8 cellular contexts compared by ENCODE assay signal in the genomic region with DNA sequence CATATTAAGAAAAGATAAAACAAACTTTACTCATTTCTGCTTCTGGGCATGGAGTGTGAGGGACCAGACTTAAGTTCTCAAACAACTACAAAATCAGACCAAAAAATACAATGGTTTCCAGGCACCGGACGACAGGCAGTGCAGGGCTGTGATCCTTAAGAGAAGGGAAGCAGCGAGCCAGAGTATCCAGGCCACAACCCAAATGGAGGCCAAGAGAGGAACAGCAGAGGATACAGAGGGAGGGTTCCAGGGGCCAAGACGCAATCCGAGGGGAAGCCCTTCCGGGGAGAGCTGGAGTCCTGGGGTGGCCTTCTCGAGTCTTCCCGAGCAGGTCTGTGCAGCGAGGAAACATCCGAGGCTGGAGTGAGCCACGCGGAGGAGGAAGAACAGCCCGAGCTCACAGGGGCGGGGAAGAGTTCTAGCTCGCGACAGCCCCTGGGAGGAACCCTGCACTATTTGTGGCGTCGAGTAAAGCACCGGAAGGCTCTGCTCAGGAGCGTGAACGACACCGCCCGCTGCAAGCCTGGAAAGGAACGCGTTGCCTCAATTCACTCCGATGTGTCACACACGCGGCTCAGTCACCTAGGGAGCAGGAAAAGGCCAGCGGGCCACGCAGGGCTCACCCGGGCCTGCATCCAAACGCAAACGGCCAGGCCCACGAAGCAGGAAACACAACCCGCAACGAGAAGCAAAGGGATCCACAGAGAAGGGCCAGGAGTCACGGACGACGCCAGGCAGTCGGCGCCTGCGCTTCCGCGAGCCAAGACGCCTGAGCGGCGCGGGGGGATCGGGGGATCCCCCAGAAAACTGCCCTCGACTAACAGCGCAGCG. TPM values are rescaled to one million over a fixed set of nuclear protein-coding genes. Genes with fewer than 3 reads are reported as not detected.
A peak's percentile ranks its signal among the peaks of the same experiment; 100 is the strongest.
DNase-seq lines count a peak whose midpoint lies in the region; ATAC-seq, FAIRE-seq and TF ChIP-seq lines count a peak whose summit lies in the region.

No MANE protein-coding gene starts in this region.

- intact Hi-C loops in lower lobe of right lung (cut with DNase I), result no loop called here
- intact Hi-C loops in uterus (cut with DNase I; ENCODE audit: low total_unique reads), result no loop called here

- FAIRE-seq in bronchial epithelial cell (lab: Jason Lieb, UNC), result no peak

- TF ChIP-seq POLR2A in uterus (IDR thresholded peaks at IDR 0.05), result no peak

- H3K9me3 Mint-ChIP-seq in IgD-negative memory B cell, result peaks cover 2 to 8% (median 4%) of the 10 kb centered on the region in 3 donors

- peak overlapping the region; percentile 84 to 97 (median 88) for H3K4me3 Mint-ChIP-seq in IgD-negative memory B cell

- H3K27me3 ChIP-seq in bronchial epithelial cell (ENCODE audit: control insufficient read depth, insufficient read depth, low read length), result no peaks in the 10 kb centered on the region
- no peaks in the 10 kb centered on the region for H3K27me3 ChIP-seq in lower lobe of right lung (ENCODE audit: low read depth)
- H3K27me3 ChIP-seq in uterus, result no peaks in the 10 kb centered on the region

- no peaks in the 10 kb centered on the region for H3K27me3 Mint-ChIP-seq in IgD-negative memory B cell

- peaks cover 12 to 18% (median 15%) of the 10 kb centered on the region in 3 donors for H3K4me1 Mint-ChIP-seq in IgD-negative memory B cell

- H3K4me3 ChIP-seq in bronchial epithelial cell (ENCODE audit: low read depth, low read length) (peak overlapping the region; percentile 74), lower lobe of right lung (peak overlapping the region; percentile 85), uterus (peak overlapping the region; percentile 53 to 73)

- H3K36me3 ChIP-seq in bronchial epithelial cell (ENCODE audit: control insufficient read depth, insufficient read depth, low read length), result no peaks in the 10 kb centered on the region
- H3K36me3 ChIP-seq in lower lobe of right lung, result no peaks in the 10 kb centered on the region
- no peaks in the 10 kb centered on the region for H3K36me3 ChIP-seq in uterus

- TF ChIP-seq CTCF in bronchial epithelial cell (IDR thresholded peaks at IDR 0.05; ENCODE audit: insufficient read depth, low read length, severe bottlenecking), result no peak
- TF ChIP-seq CTCF in lower lobe of right lung (IDR thresholded peaks at IDR 0.05), result peak; percentile 2
- no peak for TF ChIP-seq CTCF in uterus (IDR thresholded peaks at IDR 0.05)

- H3K27ac ChIP-seq in lower lobe of right lung (peak overlapping the region; percentile 88), uterus (peak overlapping the region in 1 of 2 donors; percentile 30)

- ATAC-seq in lower lobe of right lung, result peak; percentile 2 to 8

- DNase-seq in GM03348 (ENCODE audit: low spot score), result peak; percentile 14
- no peak for DNase-seq in bronchial epithelial cell (ENCODE audit: low read depth)
- DNase-seq in lower lobe of right lung, result peak; percentile 58
- no peak for DNase-seq in uterus
- no peak for DNase-seq in DMS 273 treated with DMSO at 0.1 percent for 48 hours (lab: John Stamatoyannopoulos, UW)
- no peak for DNase-seq in occipital lobe (lab: John Stamatoyannopoulos, UW)
- no peak for DNase-seq in DMS79 treated with DMSO at 0.1 percent for 48 hours (lab: John Stamatoyannopoulos, UW)

- peak overlapping the region; percentile 92 to 98 (median 98) for H3K27ac Mint-ChIP-seq in IgD-negative memory B cell

- H3K36me3 Mint-ChIP-seq in IgD-negative memory B cell, result peaks cover 3% of the 10 kb centered on the region

- H3K4me1 ChIP-seq in lower lobe of right lung, result peaks cover 12% of the 10 kb centered on the region
- H3K4me1 ChIP-seq in uterus, result no peaks in the 10 kb centered on the region

- H3K9me3 ChIP-seq in lower lobe of right lung (no peaks in the 10 kb centered on the region), uterus (no peaks in the 10 kb centered on the region)

RNA-seq across cellular contexts. Expression of gene RNF32, which starts 0.9 kb away (rescaled TPM):
- polyA plus RNA-seq in IgD-negative memory B cell, result 3.9 TPM
- 1.3 and 1.8 TPM in 2 replicates for total RNA-seq in bronchial epithelial cell
- total RNA-seq in lower lobe of right lung, result 3.0 TPM
- under 1 TPM in 2 of 4 donors, not detected in 2; 0.41 to 0.58 TPM for total RNA-seq in uterus
- total RNA-seq in occipital lobe, result 2.2 TPM

Comparison
In these comparisons a context has a peak if more than half of its experiments do, and no peak if none do; other contexts are left out.
1. DNase-seq: peak in GM03348 (single experiment) and lower lobe of right lung (single experiment); none in bronchial epithelial cell (single experiment), uterus (0 of 2), DMS 273 treated with DMSO at 0.1 percent for 48 hours (single experiment), occipital lobe (single experiment) and DMS79 treated with DMSO at 0.1 percent for 48 hours (single experiment).
2. Peak in every context shown above with its lines, with median percentiles within 50 percentile points of each other: H3K4me3 ChIP-seq.